Comparison of ENCODE assay signal across 9 cellular contexts in genomic region chr2:62194558-62195420, GRCh38. TPM values are rescaled to one million over a fixed set of nuclear protein-coding genes. Genes with fewer than 3 reads are reported as not detected.
DNase-seq lines count a peak whose midpoint lies in the region; ATAC-seq and TF ChIP-seq lines count a peak whose summit lies in the region.
"Had no signal": no experiment of that assay in that cellular context is flagged by ENCODE, and none has a peak within 500 bp of the region (broad histone marks: within the 10 kb centered on the region; RNA-seq: fewer than 3 reads in every experiment).

No MANE protein-coding gene starts in this region.

- H3K4me2 ChIP-seq in Karpas-422 (ENCODE audit: low read depth, low read length, poor library complexity, severe bottlenecking): peak overlapping the region; percentile 99

- H3K36me3 ChIP-seq in A673 (ENCODE audit: insufficient read depth, low read length, poor library complexity, severe bottlenecking) (no peaks in the 10 kb centered on the region), Karpas-422 (ENCODE audit: insufficient read depth, low read length) (no peaks in the 10 kb centered on the region)

- DNase-seq in A673 (ENCODE audit: low spot score) (no peak), Karpas-422 (no peak), ecto neural progenitor cell (ENCODE audit: low spot score) (peak; percentile 54), naive B cell (peak; percentile 5), HPDE6-E6E7 (ENCODE audit: extremely low spot score) (no peak), ureter (ENCODE audit: low spot score) (no peak)
- DNase-seq: amniotic stem cell had no signal

- H3K79me2 ChIP-seq in Karpas-422 (ENCODE audit: low read length): peaks cover 26% of the 10 kb centered on the region

- no peaks in the 10 kb centered on the region for H3K27me3 Mint-ChIP-seq in naive B cell

- TF ChIP-seq CTCF in A673 (conservative IDR thresholded peaks at IDR 0.05; ENCODE audit: low read depth, low read length): no peak

- peaks cover 30 to 38% (median 35%) of the 10 kb centered on the region in 3 donors for H3K4me1 Mint-ChIP-seq in naive B cell

- no peak for ATAC-seq in naive B cell (ENCODE audit: low read depth in 2 of 2)
- no peak for ATAC-seq in GM21825 (IDR thresholded peaks at IDR 0.05; ENCODE audit: unreplicated experiment)
- ATAC-seq in activated CD4-positive, CD25-positive, alpha-beta regulatory T cell treated with anti-CD3 and anti-CD28 coated beads, Interleukin-2, amount 50 U/mL, for 24 hours: no peak

- POLR2A ChIA-PET in A673 (lab: Charles Lee; ENCODE audit: low non-redundant PET): no interaction called here

- intact Hi-C loops in A673 (cut with micrococcal nuclease; ENCODE audit: unreplicated experiment): loop anchor here (10.0 kb wide), 1 partner anchor 220 kb away; no protein-coding TSS in a partner anchor

- H3K4me3 ChIP-seq in A673 (ENCODE audit: low read depth, low read length, poor library complexity, severe bottlenecking) (peak overlapping the region; percentile 98), Karpas-422 (ENCODE audit: low read length) (peak overlapping the region; percentile 99; the same call in 1 of the 2 replicates)

- H3K9me3 Mint-ChIP-seq in naive B cell: no peaks in the 10 kb centered on the region

- BruUV-seq in A673 (replicated peaks; lab: Mats Ljungman, UMichigan): no TSS peak

- no peaks in the 10 kb centered on the region for H3K9me2 ChIP-seq in Karpas-422 (replicated peaks; ENCODE audit: insufficient read depth, low read length)

- peak overlapping the region; percentile 82 to 92 (median 89) for H3K4me3 Mint-ChIP-seq in naive B cell

- H4K20me1 ChIP-seq in Karpas-422 (ENCODE audit: insufficient read depth, low read depth, low read length): peaks cover 28% of the 10 kb centered on the region

- no peaks in the 10 kb centered on the region for H3K36me3 Mint-ChIP-seq in naive B cell

- CTCF ChIA-PET in A673 (lab: Charles Lee): no interaction called here

- H3K27me3 ChIP-seq in A673 (replicated peaks; ENCODE audit: insufficient read depth, low read depth, low read length, poor library complexity) (no peaks in the 10 kb centered on the region), Karpas-422 (ENCODE audit: low read length) (no peaks in the 10 kb centered on the region)

- H3K4me1 ChIP-seq in A673 (ENCODE audit: insufficient read depth, low read length, poor library complexity, severe bottlenecking) (peaks cover 9% of the 10 kb centered on the region), Karpas-422 (ENCODE audit: low read length) (peaks cover 21% of the 10 kb centered on the region)

- H3K27ac Mint-ChIP-seq in naive B cell: peak overlapping the region in 4 of 6 donors; percentile 58 to 88 (median 80)

- no peak overlapping the region for H3K27ac ChIP-seq in A673 (ENCODE audit: low read depth, low read length, poor library complexity, severe bottlenecking)
- no peak overlapping the region for H3K27ac ChIP-seq in Karpas-422 (ENCODE audit: low read length)

- peak overlapping the region; percentile 100; the same call in 1 of the 2 replicates for H2AFZ ChIP-seq in Karpas-422 (ENCODE audit: low read length)

- no peaks in the 10 kb centered on the region for H3K9me3 ChIP-seq in A673 (ENCODE audit: low read depth, low read length, poor library complexity, severe bottlenecking)
- H3K9me3 ChIP-seq in Karpas-422 (ENCODE audit: low read length): no peaks in the 10 kb centered on the region

- peak overlapping the region; percentile 91; the same call in 1 of the 2 replicates for H3K9ac ChIP-seq in Karpas-422 (ENCODE audit: low read length)

RNA-seq across cellular contexts. Expression of gene B3GNT2, which starts 1.1 kb away (rescaled TPM):
- total RNA-seq in A673 (2021) (6.2 and 6.5 TPM in 2 replicates), ureter (16.9 TPM)
- 12.6 and 26.9 TPM in 2 replicates for total RNA-seq in Karpas-422 (2014; rRNA removed; shearing (Covaris generic); ENCODE audit: low replicate concordance)
- polyA plus RNA-seq in naive B cell (ENCODE audit: low read depth in 6 of 6): 10 to 100 TPM; 24.8 to 43.4 (median 36.5) TPM

Comparison
In these comparisons a context has a peak if more than half of its experiments do, and no peak if none do; other contexts are left out.
1. DNase-seq: peak in ecto neural progenitor cell (single experiment) and naive B cell (single experiment); none in A673 (single experiment), Karpas-422 (single experiment), HPDE6-E6E7 (single experiment) and ureter (single experiment).